ENCODE assay signal across 21 cellular contexts in the genomic region with DNA sequence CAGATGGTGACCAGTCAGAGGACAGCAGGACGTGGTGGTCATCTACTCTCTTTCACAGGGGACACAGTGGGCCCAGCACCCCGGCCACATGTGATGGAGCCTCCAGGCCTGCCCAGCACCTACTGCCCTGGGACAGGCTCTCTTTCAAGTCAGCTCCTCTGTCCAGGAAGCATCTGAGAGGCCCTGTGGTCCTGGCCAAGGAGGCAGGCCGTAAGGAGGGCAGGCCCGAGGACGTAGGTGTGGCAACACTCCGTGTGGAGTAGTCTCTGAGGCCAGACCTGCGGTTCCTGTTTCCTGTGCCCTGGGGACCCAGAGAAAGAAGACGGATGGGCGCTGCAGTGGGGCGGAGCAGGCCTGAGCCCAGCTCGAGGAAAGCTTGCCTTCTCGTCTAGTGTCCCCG.
"Had no signal": no experiment of that assay in that cellular context is flagged by ENCODE, and none has a peak within 500 bp of the region (broad histone marks: within the 10 kb centered on the region; RNA-seq: fewer than 3 reads in every experiment).

No MANE protein-coding gene starts in this region.

- DNase-seq: activated B cell treated with CpG ODN at 0.5 μM for 24 hours; activated CD4-positive, alpha-beta T cell treated with anti-CD3 and anti-CD28 coated beads for 36 hours; activated CD4-positive, alpha-beta T cell treated with anti-CD3 and anti-CD28 coated beads, Interleukin-2, amount 50 U/mL, for 4 hours; activated CD8-positive, alpha-beta memory T cell treated with anti-CD3 and anti-CD28 coated beads for 24 hours; activated CD8-positive, alpha-beta memory T cell treated with anti-CD3 and anti-CD28 coated beads, Interleukin-2, amount 50 U/mL, for 4 hours; activated naive CD4-positive, alpha-beta T cell; activated naive CD8-positive, alpha-beta T cell treated with anti-CD3 and anti-CD28 coated beads for 36 hours; activated T-cell treated with anti-CD3 and anti-CD28 coated beads, Interleukin-2, amount 50 U/mL, for 4 hours; left colon; naive thymus-derived CD4-positive, alpha-beta T cell; psoas muscle; stimulated activated CD4-positive, alpha-beta T cell treated with anti-CD3 and anti-CD28 coated beads, Interleukin-12 subunit alpha, Interleukin-12 subunit beta, amount 100 ng/mL, for 4 hours; stimulated activated CD4-positive, alpha-beta T cell treated with anti-CD3 and anti-CD28 coated beads, Interleukin-4, amount 100 ng/mL, for 4 hours; substantia nigra; T1000; thyroid gland had no signal

- H3K9me3 ChIP-seq: psoas muscle, right atrium auricular region, thyroid gland had no signal

- H3K27me3 ChIP-seq: heart left ventricle, neural progenitor cell, right atrium auricular region, thyroid gland had no signal

- H3K36me3 ChIP-seq: heart left ventricle, neural progenitor cell, right atrium auricular region, thyroid gland had no signal

- H3K4me1 ChIP-seq: heart left ventricle, neural progenitor cell, psoas muscle, right atrium auricular region, thyroid gland had no signal

- ATAC-seq: activated CD4-positive, alpha-beta T cell treated with anti-CD3 and anti-CD28 coated beads for 36 hours; activated T-cell treated with anti-CD3 and anti-CD28 coated beads, Interleukin-2, amount 50 U/mL, for 4 hours; left colon; naive thymus-derived CD4-positive, alpha-beta T cell had no signal

- H3K4me3 ChIP-seq: coronary artery, heart left ventricle, lung, neural progenitor cell, psoas muscle, right atrium auricular region, thyroid gland had no signal

- H3K27ac ChIP-seq: coronary artery, heart left ventricle, neural progenitor cell, psoas muscle, right atrium auricular region, thyroid gland had no signal
